Comparison of ENCODE assay signal across 20 cellular contexts in the genomic region with DNA sequence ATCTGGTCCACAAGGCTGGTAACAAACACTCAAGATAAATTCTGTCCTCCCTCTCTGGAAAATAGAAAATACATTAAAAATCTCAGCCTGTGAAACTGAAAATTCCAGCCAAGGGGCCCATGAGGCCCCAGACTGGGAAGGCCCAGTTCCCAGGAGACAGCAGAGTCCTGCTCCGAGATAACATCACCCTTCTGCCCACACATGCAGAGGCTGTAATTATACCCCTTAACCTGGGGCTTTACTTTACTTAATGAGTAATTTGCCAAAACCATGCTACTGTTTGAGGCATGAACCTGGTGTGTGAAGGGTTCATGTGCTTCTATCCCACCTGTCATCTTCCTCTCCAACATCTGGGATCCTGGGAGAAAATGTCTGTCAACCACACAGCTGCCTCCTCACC.
"Had no signal": no experiment of that assay in that cellular context is flagged by ENCODE, and none has a peak within 500 bp of the region (broad histone marks: within the 10 kb centered on the region; RNA-seq: fewer than 3 reads in every experiment).

No MANE protein-coding gene starts in this region.

- DNase-seq: activated CD4-positive, alpha-beta T cell treated with anti-CD3 and anti-CD28 coated beads for 36 hours; activated CD4-positive, CD25-positive, alpha-beta regulatory T cell; activated effector memory CD4-positive, alpha-beta T cell treated with Interleukin-2 at 50 U/mL for 16 hours; activated naive CD4-positive, alpha-beta T cell treated with Interleukin-2 at 50 U/mL for 16 hours; anterior cingulate cortex; cerebellar nuclear complex; colonic mucosa; effector CD8-positive, alpha-beta T cell; esophagus squamous epithelium; foreskin melanocyte; left ventricle myocardium inferior; mucosa of descending colon; right lobe of liver; stimulated activated CD4-positive, alpha-beta T cell treated with anti-CD3 and anti-CD28 coated beads, Interleukin-4, amount 100 ng/mL, for 24 hours; upper lobe of right lung had no signal

- H3K4me1 ChIP-seq: colonic mucosa, left ventricle myocardium inferior, right lobe of liver, upper lobe of right lung had no signal

- ATAC-seq: activated CD4-positive, alpha-beta T cell treated with anti-CD3 and anti-CD28 coated beads for 36 hours; mucosa of descending colon; natural killer cell treated with Interleukin-12 subunit alpha and Interleukin-12 subunit beta and Interleukin-15 and Interleukin-18, amount 100 ng/mL, for 72 hours; right lobe of liver; stimulated activated effector memory CD8-positive, alpha-beta T cell treated with anti-CD3 and anti-CD28 coated beads, Interleukin-12 subunit alpha, Interleukin-12 subunit beta, amount 100 ng/mL, for 72 hours; upper lobe of right lung had no signal

- H3K4me3 ChIP-seq: colonic mucosa, esophagus squamous epithelium, left ventricle myocardium inferior, lung, mucosa of descending colon, right lobe of liver, skin epidermis, upper lobe of right lung had no signal

- H3K27me3 ChIP-seq: colonic mucosa, esophagus squamous epithelium, right lobe of liver, upper lobe of right lung had no signal

- H3K36me3 ChIP-seq: colonic mucosa, esophagus squamous epithelium, left ventricle myocardium inferior, right lobe of liver, upper lobe of right lung had no signal

- H3K9me3 ChIP-seq: colonic mucosa, esophagus squamous epithelium, mucosa of descending colon, right lobe of liver, upper lobe of right lung had no signal

- H3K27ac ChIP-seq: colonic mucosa, epithelial cell of prostate, esophagus squamous epithelium, left ventricle myocardium inferior, right lobe of liver, skin epidermis, upper lobe of right lung had no signal
